16 cellular contexts compared by ENCODE assay signal in genomic region chr11:119014209-119014924, GRCh38. TPM values are rescaled to one million over a fixed set of nuclear protein-coding genes. Genes with fewer than 3 reads are reported as not detected.
DNase-seq lines count a peak whose midpoint lies in the region; ATAC-seq and TF ChIP-seq lines count a peak whose summit lies in the region.
"Had no signal": no experiment of that assay in that cellular context is flagged by ENCODE, and none has a peak within 500 bp of the region (broad histone marks: within the 10 kb centered on the region; RNA-seq: fewer than 3 reads in every experiment).

No MANE protein-coding gene starts in this region.

- H3K27me3 Mint-ChIP-seq in CD8-positive, alpha-beta memory T cell, result peaks cover 0 to 2% of the 10 kb centered on the region in 2 donors

- no peak overlapping the region for H3K4me3 ChIP-seq in SK-N-SH (ENCODE audit: low read depth in 2 of 2, low read length in 1 of 2)
- H3K4me3 ChIP-seq in CD8-positive, alpha-beta memory T cell (ENCODE audit: low read length), result no peak overlapping the region
- no peak overlapping the region for H3K4me3 ChIP-seq in PC-9
- H3K4me3 ChIP-seq in hepatocyte, result no peak overlapping the region
- H3K4me3 ChIP-seq: BLaER1 treated with 17β-estradiol and CSF1 and Interleukin-3, amounts not matched to agents 10 nM and 100 nM; skin epidermis had no signal

- ATAC-seq in SK-N-SH treated with all-trans-retinoic acid at 6 μM for 48 hours (no peak), GM19452 (IDR thresholded peaks at IDR 0.05; ENCODE audit: unreplicated experiment) (no peak)

- DNase-seq in SK-N-SH (no peak), PC-9 (no peak), epithelial cell of prostate (ENCODE audit: low read depth, low spot score) (no peak), hepatocyte (ENCODE audit: low spot score) (no peak)
- no peak for DNase-seq in CD8-positive, alpha-beta memory T cell
- DNase-seq in stimulated activated naive CD4-positive, alpha-beta T cell (lab: John Stamatoyannopoulos, UW), result no peak
- DNase-seq: activated CD4-positive, alpha-beta T cell treated with anti-CD3 and anti-CD28 coated beads for 1 hour; foreskin melanocyte; NCI-H345; NK-92 treated with Interleukin-12 subunit alpha and Interleukin-12 subunit beta, amount 100 ng/mL, for 24 hours; stimulated activated naive CD4-positive, alpha-beta T cell treated with Interleukin-2 at 50 U/mL for 16 hours had no signal

- H3K4me2 ChIP-seq in SK-N-SH (no peak overlapping the region), PC-9 (no peak overlapping the region), hepatocyte (no peak overlapping the region)

- H3F3A ChIP-seq in SK-N-SH (replicated peaks; ENCODE audit: insufficient read depth), result peaks cover 48% of the 10 kb centered on the region
- H3F3A ChIP-seq in PC-9 (ENCODE audit: insufficient read depth, low read depth), result peaks cover 96% of the 10 kb centered on the region

- no peak for TF ChIP-seq RAD21 in SK-N-SH (IDR thresholded peaks at IDR 0.05; ENCODE audit: low read length)

- H4K20me1 ChIP-seq in SK-N-SH (ENCODE audit: insufficient read depth), result peaks cover 11% of the 10 kb centered on the region
- peaks cover 38% of the 10 kb centered on the region for H4K20me1 ChIP-seq in PC-9 (ENCODE audit: insufficient read depth)
- H4K20me1 ChIP-seq in hepatocyte (ENCODE audit: insufficient read depth, poor library complexity, severe bottlenecking), result peaks cover 7% of the 10 kb centered on the region

- no peak overlapping the region for H3K9ac ChIP-seq in SK-N-SH
- H3K9ac ChIP-seq: BLaER1 treated with 17β-estradiol and CSF1 and Interleukin-3, amounts not matched to agents 10 nM and 100 nM; parathyroid adenoma had no signal

- H3K27ac Mint-ChIP-seq in CD8-positive, alpha-beta memory T cell, result peak overlapping the region in 5 of 8 donors; percentile 17 to 97 (median 29)

- peaks cover 12 to 13% of the 10 kb centered on the region in 2 experiments; a peak in 3 of 4 replicates for H3K4me1 ChIP-seq in SK-N-SH (ENCODE audit: control insufficient read depth in 1 of 2, insufficient read depth in 2 of 2, low read depth in 1 of 2, low read length in 1 of 2)
- H3K4me1 ChIP-seq in CD8-positive, alpha-beta memory T cell (ENCODE audit: insufficient read depth, low read length), result peaks cover 21% of the 10 kb centered on the region
- H3K4me1 ChIP-seq in PC-9 (replicated peaks; ENCODE audit: insufficient read depth), result peaks cover 18% of the 10 kb centered on the region
- peaks cover 12% of the 10 kb centered on the region for H3K4me1 ChIP-seq in hepatocyte (ENCODE audit: insufficient read depth)

- H2AFZ ChIP-seq in SK-N-SH (ENCODE audit: low read depth) (no peak overlapping the region), PC-9 (no peak overlapping the region), hepatocyte (no peak overlapping the region)
- H2AFZ ChIP-seq: parathyroid adenoma had no signal

- peaks cover 15 to 84% (median 17%) of the 10 kb centered on the region in 3 donors for H3K36me3 Mint-ChIP-seq in CD8-positive, alpha-beta memory T cell

- peaks cover 20 to 43% (median 38%) of the 10 kb centered on the region in 3 donors for H3K4me1 Mint-ChIP-seq in CD8-positive, alpha-beta memory T cell

- no peak for TF ChIP-seq EP300 in SK-N-SH (IDR thresholded peaks at IDR 0.05; ENCODE audit: borderline replicate concordance in 1 of 2, low read depth in 1 of 2, low read length in 1 of 2)

- peak overlapping the region in 3 of 7 donors; percentile 2 to 63 (median 19) for H3K4me3 Mint-ChIP-seq in CD8-positive, alpha-beta memory T cell

- H3K36me3 ChIP-seq in SK-N-SH (replicated peaks in 1 of 2; ENCODE audit: control insufficient read depth in 1 of 2, insufficient read depth in 2 of 2, low read length in 1 of 2) (peaks cover 50 to 52% of the 10 kb centered on the region in 2 experiments), PC-9 (ENCODE audit: low read depth) (peaks cover 47% of the 10 kb centered on the region), hepatocyte (replicated peaks; ENCODE audit: insufficient read depth, low read depth) (no peaks in the 10 kb centered on the region)
- H3K36me3 ChIP-seq in CD8-positive, alpha-beta memory T cell (ENCODE audit: insufficient read depth, low read length), result peaks cover 57% of the 10 kb centered on the region

- CTCF ChIA-PET in SK-N-SH (lab: Yijun Ruan, JAX) (interaction anchor here (2.0 to 3.9 kb wide), 3 partner anchors 10 to 17 kb away, joined by 4 to 13 read pairs (median 5); partner anchors contain the start of gene CENATAC), PC-9 (lab: Charles Lee) (no interaction called here)
- CTCF ChIA-PET in CD8-positive, alpha-beta memory T cell (lab: Charles Lee), result interaction anchor here (1.0 to 1.3 kb wide), 2 partner anchors 20 to 85 kb away, joined by 3 to 4 read pairs; no protein-coding TSS in a partner anchor

- no peaks in the 10 kb centered on the region for H3K27me3 ChIP-seq in SK-N-SH (ENCODE audit: insufficient read depth)
- H3K27me3 ChIP-seq in CD8-positive, alpha-beta memory T cell (ENCODE audit: insufficient read depth, low read length, poor library complexity, severe bottlenecking), result no peaks in the 10 kb centered on the region
- no peaks in the 10 kb centered on the region for H3K27me3 ChIP-seq in PC-9 (ENCODE audit: insufficient read depth, low read depth)
- no peaks in the 10 kb centered on the region for H3K27me3 ChIP-seq in hepatocyte
- H3K27me3 ChIP-seq: BLaER1 treated with 17β-estradiol and CSF1 and Interleukin-3, amounts not matched to agents 10 nM and 100 nM had no signal

- no peaks in the 10 kb centered on the region for H3K9me3 ChIP-seq in SK-N-SH
- H3K9me3 ChIP-seq in CD8-positive, alpha-beta memory T cell (ENCODE audit: low read length), result no peaks in the 10 kb centered on the region
- no peaks in the 10 kb centered on the region for H3K9me3 ChIP-seq in PC-9 (ENCODE audit: insufficient read depth, low read depth)
- no peaks in the 10 kb centered on the region for H3K9me3 ChIP-seq in hepatocyte (ENCODE audit: low read depth)
- H3K9me3 ChIP-seq: BLaER1 treated with 17β-estradiol and CSF1 and Interleukin-3, amounts not matched to agents 10 nM and 100 nM had no signal

- no TSS peak for BruUV-seq in PC-9 (replicated peaks; lab: Mats Ljungman, UMichigan)

- WGBS in SK-N-SH (ENCODE audit: low lambda C conversion rate), result 97% methylated on average over 17 of the region's 17 CpGs
- 94% methylated on average over 17 of the region's 17 CpGs for WGBS in hepatocyte (ENCODE audit: low lambda C conversion rate, missing lambda C conversion rate)

- H3K9me2 ChIP-seq in SK-N-SH (no peaks in the 10 kb centered on the region), PC-9 (ENCODE audit: insufficient read depth) (no peaks in the 10 kb centered on the region), hepatocyte (replicated peaks; ENCODE audit: insufficient read depth) (no peaks in the 10 kb centered on the region)

- POLR2A ChIA-PET in SK-N-SH (lab: Yijun Ruan, JAX) (interaction anchor here (1.2 kb wide), 1 partner anchor 11 kb away, joined by 4 read pairs; no protein-coding TSS in a partner anchor), PC-9 (lab: Charles Lee; ENCODE audit: unreplicated experiment) (no interaction called here)
- POLR2A ChIA-PET in CD8-positive, alpha-beta memory T cell (lab: Charles Lee), result interaction anchor here (0.6 to 1.3 kb wide), 4 partner anchors 14 to 86 kb away, joined by 3 to 6 read pairs (median 4); partner anchors contain the start of gene HYOU1

- TF ChIP-seq CTCF in SK-N-SH (IDR thresholded peaks at IDR 0.05) (no peak), PC-9 (conservative IDR thresholded peaks at IDR 0.05) (no peak), hepatocyte (IDR thresholded peaks at IDR 0.05; ENCODE audit: poor library complexity) (no peak)

- H3K79me2 ChIP-seq in SK-N-SH (ENCODE audit: insufficient read depth) (peaks cover 53% of the 10 kb centered on the region), PC-9 (ENCODE audit: low read depth) (peaks cover 48% of the 10 kb centered on the region), hepatocyte (peaks cover 42% of the 10 kb centered on the region)

- H3K9me3 Mint-ChIP-seq in CD8-positive, alpha-beta memory T cell, result no peaks in the 10 kb centered on the region

- H3K27ac ChIP-seq in SK-N-SH (ENCODE audit: low read depth in 2 of 2, low read length in 1 of 2) (no peak overlapping the region; a peak in 1 of 4 replicates), PC-9 (peak overlapping the region; percentile 24; the same call in 1 of the 2 replicates), epithelial cell of prostate (peak overlapping the region; percentile 91), hepatocyte (no peak overlapping the region)
- no peak overlapping the region for H3K27ac ChIP-seq in CD8-positive, alpha-beta memory T cell (ENCODE audit: low read depth, low read length)
- H3K27ac ChIP-seq: BLaER1 treated with 17β-estradiol and CSF1 and Interleukin-3, amounts not matched to agents 10 nM and 100 nM; parathyroid adenoma; skin epidermis had no signal

- intact Hi-C loops in PC-9 (cut with micrococcal nuclease; ENCODE audit: unreplicated experiment), result no loop called here

RNA-seq across cellular contexts. Expression of gene RPS25, which starts 3.8 kb away (rescaled TPM):
- 2,335 and 2,688 TPM in 2 replicates for polyA plus RNA-seq in SK-N-SH (2012; rRNA removed)
- polyA plus RNA-seq in SK-N-SH (2012; cell fraction: cytosol; rRNA removed), result 3,219 and 4,860 TPM in 2 replicates
- 490 and 600 TPM in 2 replicates for polyA plus RNA-seq in SK-N-SH (2012; cell fraction: nucleus; rRNA removed)
- 1,000 to 10,000 TPM; 1,415 to 1,447 TPM for total RNA-seq in CD8-positive, alpha-beta memory T cell
- polyA plus RNA-seq in CD8-positive, alpha-beta memory T cell, result 4,526 TPM
- 954 and 984 TPM in 2 replicates for total RNA-seq in PC-9 (2021)
- total RNA-seq in hepatocyte, result 1,502 and 1,568 TPM in 2 replicates
- polyA plus RNA-seq in hepatocyte, result 1,058 and 1,100 TPM in 2 replicates

RNA-seq across cellular contexts. Expression of gene TRAPPC4, which starts 4.2 kb away (rescaled TPM):
- polyA plus RNA-seq in SK-N-SH (2012; rRNA removed) (299 and 368 TPM in 2 replicates), hepatocyte (174 and 175 TPM in 2 replicates)
- polyA plus RNA-seq in SK-N-SH (2012; cell fraction: cytosol; rRNA removed), result 280 and 301 TPM in 2 replicates
- 172 and 215 TPM in 2 replicates for polyA plus RNA-seq in SK-N-SH (2012; cell fraction: nucleus; rRNA removed)
- total RNA-seq in CD8-positive, alpha-beta memory T cell, result 100 to 1,000 TPM; 154 TPM
- 125 TPM for polyA plus RNA-seq in CD8-positive, alpha-beta memory T cell
- total RNA-seq in PC-9 (2021) (49.2 and 51.4 TPM in 2 replicates), hepatocyte (78.5 and 96.1 TPM in 2 replicates)

RNA-seq across cellular contexts. Expression of gene SLC37A4, which starts 16.3 kb away (rescaled TPM):
- polyA plus RNA-seq in SK-N-SH (2012; rRNA removed) (21.8 and 22.1 TPM in 2 replicates), hepatocyte (63.5 and 82.3 TPM in 2 replicates)
- 12.6 and 17.4 TPM in 2 replicates for polyA plus RNA-seq in SK-N-SH (2012; cell fraction: cytosol; rRNA removed)
- polyA plus RNA-seq in SK-N-SH (2012; cell fraction: nucleus; rRNA removed), result 48.3 and 61.6 TPM in 2 replicates
- total RNA-seq in CD8-positive, alpha-beta memory T cell, result 10 to 100 TPM; 22.7 to 28.5 TPM
- 11.3 TPM for polyA plus RNA-seq in CD8-positive, alpha-beta memory T cell
- total RNA-seq in PC-9 (2021) (23.2 and 24.3 TPM in 2 replicates), hepatocyte (68.0 and 87.4 TPM in 2 replicates)

RNA-seq across cellular contexts. Expression of gene CENATAC, which starts 16.4 kb away (rescaled TPM):
- polyA plus RNA-seq in SK-N-SH (2012; rRNA removed) (16.0 and 19.8 TPM in 2 replicates), hepatocyte (22.6 and 24.5 TPM in 2 replicates)
- 5.4 and 6.3 TPM in 2 replicates for polyA plus RNA-seq in SK-N-SH (2012; cell fraction: cytosol; rRNA removed)
- polyA plus RNA-seq in SK-N-SH (2012; cell fraction: nucleus; rRNA removed), result 103 and 135 TPM in 2 replicates
- total RNA-seq in CD8-positive, alpha-beta memory T cell, result 10 to 100 TPM; 29.1 to 34.6 TPM
- polyA plus RNA-seq in CD8-positive, alpha-beta memory T cell, result 10.1 TPM
- total RNA-seq in PC-9 (2021) (61.7 and 73.9 TPM in 2 replicates), hepatocyte (26.2 and 28.2 TPM in 2 replicates)

RNA-seq across cellular contexts. Expression of gene HYOU1, which starts 42.6 kb away (rescaled TPM):
- polyA plus RNA-seq in SK-N-SH (2012; rRNA removed), result 90.8 and 105 TPM in 2 replicates
- polyA plus RNA-seq in SK-N-SH (2012; cell fraction: cytosol; rRNA removed), result 64.8 and 77.2 TPM in 2 replicates
- polyA plus RNA-seq in SK-N-SH (2012; cell fraction: nucleus; rRNA removed), result 99.7 and 113 TPM in 2 replicates
- 100 to 1,000 TPM; 181 TPM for total RNA-seq in CD8-positive, alpha-beta memory T cell
- 33.4 TPM for polyA plus RNA-seq in CD8-positive, alpha-beta memory T cell
- total RNA-seq in PC-9 (2021), result 92.0 and 117 TPM in 2 replicates
- 168 and 197 TPM in 2 replicates for total RNA-seq in hepatocyte
- 122 and 125 TPM in 2 replicates for polyA plus RNA-seq in hepatocyte

Comparison
In these comparisons a context has a peak if more than half of its experiments do, and no peak if none do; other contexts are left out.
1. H3K27ac ChIP-seq: peak in PC-9 (single experiment) and epithelial cell of prostate (single experiment); none in SK-N-SH (0 of 2), CD8-positive, alpha-beta memory T cell (single experiment) and hepatocyte (single experiment).